12 cellular contexts compared by ENCODE assay signal in genomic region chrX:39900788-39901170, GRCh38.
DNase-seq lines count a peak whose midpoint lies in the region; ATAC-seq and TF ChIP-seq lines count a peak whose summit lies in the region.
"Had no signal": no experiment of that assay in that cellular context is flagged by ENCODE, and none has a peak within 500 bp of the region (broad histone marks: within the 10 kb centered on the region; RNA-seq: fewer than 3 reads in every experiment).

No MANE protein-coding gene starts in this region.

- no peaks in the 10 kb centered on the region for H3K9me2 ChIP-seq in hepatocyte (replicated peaks; ENCODE audit: insufficient read depth)

- peaks cover 14% of the 10 kb centered on the region for H3K27me3 Mint-ChIP-seq in MCF 10A (ENCODE audit: insufficient read depth, unreplicated experiment)

- H3K4me3 ChIP-seq in mammary epithelial cell (replicated peaks in 1 of 3; ENCODE audit: insufficient read depth in 1 of 3, low read depth in 2 of 3, low read length in 3 of 3): no peak overlapping the region
- no peak overlapping the region for H3K4me3 ChIP-seq in hepatocyte

- H3K4me2 ChIP-seq in mammary epithelial cell (ENCODE audit: insufficient read depth, low read depth, low read length) (no peak overlapping the region), hepatocyte (peak overlapping the region; percentile 66)
- H3K4me2 ChIP-seq: KMS-11 had no signal

- H3K79me2 ChIP-seq in mammary epithelial cell (ENCODE audit: insufficient read depth, low read length) (no peaks in the 10 kb centered on the region), hepatocyte (no peaks in the 10 kb centered on the region)

- no TSS peak for BruUV-seq in mammary epithelial cell (replicated peaks; lab: Mats Ljungman, UMichigan)
- BruUV-seq in MCF 10A (replicated peaks; lab: Mats Ljungman, UMichigan): no TSS peak

- dilution Hi-C loops in mammary epithelial cell (cut with HindIII; ENCODE audit: low sequenced_read_pairs): no loop called here

- no peak overlapping the region for H3K27ac ChIP-seq in mammary epithelial cell (ENCODE audit: insufficient read depth, low read depth, low read length)
- no peak overlapping the region for H3K27ac ChIP-seq in hepatocyte
- H3K27ac ChIP-seq: KMS-11 had no signal

- CTCF ChIA-PET in mammary epithelial cell (lab: Charles Lee; ENCODE audit: low non-redundant PET): no interaction called here
- CTCF ChIA-PET in MCF 10A (lab: Yijun Ruan, JAX): no interaction called here

- no peak overlapping the region for H3K9ac ChIP-seq in mammary epithelial cell (ENCODE audit: insufficient read depth, low read length)
- H3K9ac ChIP-seq: KMS-11 had no signal

- H3K27me3 ChIP-seq in mammary epithelial cell (ENCODE audit: insufficient read depth, low read length): no peaks in the 10 kb centered on the region
- no peaks in the 10 kb centered on the region for H3K27me3 ChIP-seq in hepatocyte

- H3K4me3 Mint-ChIP-seq in MCF 10A (ENCODE audit: unreplicated experiment): no peak overlapping the region
- H3K4me3 Mint-ChIP-seq: immature natural killer cell had no signal

- intact Hi-C loops in mammary epithelial cell (cut with micrococcal nuclease): loop anchor here (10.0 kb wide), 1 partner anchor 146 kb away; no protein-coding TSS in a partner anchor
- intact Hi-C loops in MCF 10A (cut with micrococcal nuclease): loop anchor here (10.0 kb wide), 2 partner anchors 166 to 194 kb away; partner anchors contain the start of gene BCOR

- H3K4me1 ChIP-seq in mammary epithelial cell (ENCODE audit: insufficient read depth, low read length) (peaks cover 36% of the 10 kb centered on the region), hepatocyte (ENCODE audit: insufficient read depth) (peaks cover 51% of the 10 kb centered on the region)

- H3K27ac Mint-ChIP-seq in MCF 10A (ENCODE audit: low read depth, unreplicated experiment): no peak overlapping the region
- H3K27ac Mint-ChIP-seq: HFFc6, immature natural killer cell had no signal

- H2AFZ ChIP-seq in mammary epithelial cell (ENCODE audit: low read depth, low read length): peak overlapping the region; percentile 44
- no peak overlapping the region for H2AFZ ChIP-seq in hepatocyte

- in situ Hi-C loops in mammary epithelial cell (cut with MboI; ENCODE audit: low sequenced_read_pairs in 2 of 2): no loop called here

- no peaks in the 10 kb centered on the region for H4K20me1 ChIP-seq in mammary epithelial cell (ENCODE audit: insufficient read depth, low read length)
- H4K20me1 ChIP-seq in hepatocyte (ENCODE audit: insufficient read depth, poor library complexity, severe bottlenecking): no peaks in the 10 kb centered on the region

- DNase-seq in mammary epithelial cell (no peak), MCF 10A (ENCODE audit: unreplicated experiment) (no peak), NCI-H69 (lab: John Stamatoyannopoulos, UW) (peak; percentile 90), hepatocyte (ENCODE audit: low spot score) (no peak), activated gamma-delta T cell (lab: John Stamatoyannopoulos, UW) (no peak), medulla oblongata (ENCODE audit: extremely low spot score) (no peak)
- DNase-seq: HFFc6; immature natural killer cell; stimulated activated naive CD8-positive, alpha-beta T cell treated with anti-CD3 and anti-CD28 coated beads, Interleukin-15, Interleukin-2, amounts not matched to agents 100 U/mL and 50 U/mL, for 24 hours had no signal

- 19% methylated on average over 9 of the region's 11 CpGs for WGBS in mammary epithelial cell (ENCODE audit: low coverage, missing lambda C conversion rate)
- WGBS in hepatocyte (ENCODE audit: low lambda C conversion rate, missing lambda C conversion rate): 31% methylated on average over 11 of the region's 11 CpGs

- H3K36me3 ChIP-seq in mammary epithelial cell (ENCODE audit: insufficient read depth, low read length): no peaks in the 10 kb centered on the region
- H3K36me3 ChIP-seq in hepatocyte (replicated peaks; ENCODE audit: insufficient read depth, low read depth): no peaks in the 10 kb centered on the region

- H3K9me3 Mint-ChIP-seq in MCF 10A (ENCODE audit: unreplicated experiment): no peaks in the 10 kb centered on the region
- H3K9me3 Mint-ChIP-seq: HFFc6, immature natural killer cell had no signal

- no peak for ATAC-seq in GM21367 (IDR thresholded peaks at IDR 0.05; ENCODE audit: unreplicated experiment)
- no peak for ATAC-seq in GM21529 (IDR thresholded peaks at IDR 0.05; ENCODE audit: unreplicated experiment)
- ATAC-seq: stimulated activated naive CD8-positive, alpha-beta T cell treated with anti-CD3 and anti-CD28 coated beads, Interleukin-15, Interleukin-2, amounts not matched to agents 100 U/mL and 50 U/mL, for 24 hours had no signal

- no peaks in the 10 kb centered on the region for H3K36me3 Mint-ChIP-seq in MCF 10A (ENCODE audit: insufficient read depth, unreplicated experiment)

- H3K9me3 ChIP-seq in mammary epithelial cell (replicated peaks; ENCODE audit: insufficient read depth, low read length) (no peaks in the 10 kb centered on the region), hepatocyte (ENCODE audit: low read depth) (no peaks in the 10 kb centered on the region)

- POLR2A ChIA-PET in MCF 10A (lab: Yijun Ruan, JAX): no interaction called here

- H3K4me1 Mint-ChIP-seq in MCF 10A (ENCODE audit: insufficient read depth, unreplicated experiment): peaks cover 25% of the 10 kb centered on the region

- TF ChIP-seq CTCF in mammary epithelial cell (conservative IDR thresholded peaks at IDR 0.05 in 1 of 2, IDR thresholded peaks at IDR 0.05 in 1 of 2; ENCODE audit: extremely low read depth in 1 of 2, insufficient read depth in 1 of 2, low read depth in 1 of 2, low read length in 2 of 2) (no peak), MCF 10A (IDR thresholded peaks at IDR 0.05; ENCODE audit: unreplicated experiment) (no peak), hepatocyte (IDR thresholded peaks at IDR 0.05; ENCODE audit: poor library complexity) (no peak)
